In genomic region chr6:41489284-41489851, GRCh38 we compare ENCODE assay signal across 1 cellular context.
TF ChIP-seq lines count a peak whose summit lies in the region.

No MANE protein-coding gene starts in this region.

TF ChIP-seq in GM23338, 12 proteins besides CTCF, POLR2A, EP300 and RAD21 (continued from another document):
- no peak for TF ChIP-seq REST (IDR thresholded peaks at IDR 0.05; ENCODE audit: unreplicated experiment)
- no peak for TF ChIP-seq ZNF331 (CRISPR knock-in tag; IDR thresholded peaks at IDR 0.05; ENCODE audit: low read depth)
